17 cellular contexts compared by ENCODE assay signal in genomic region chr19:36092566-36092965, GRCh38. TPM values are rescaled to one million over a fixed set of nuclear protein-coding genes. Genes with fewer than 3 reads are reported as not detected.
"Had no signal": no experiment of that assay in that cellular context is flagged by ENCODE, and none has a peak within 500 bp of the region (broad histone marks: within the 10 kb centered on the region; RNA-seq: fewer than 3 reads in every experiment).

No MANE protein-coding gene starts in this region.

- H3K27me3 Mint-ChIP-seq: activated B cell treated with CpG ODN at 0.5 μM for 24 hours; stimulated activated naive CD8-positive, alpha-beta T cell treated with anti-CD3 and anti-CD28 coated beads, Interleukin-15, Interleukin-2, amounts not matched to agents 100 ng/mL and 50 ng/mL, for 24 hours; T-cell had no signal

- DNase-seq: activated B cell treated with CpG ODN at 0.5 μM for 24 hours, activated T-cell treated with anti-CD3 and anti-CD28 coated beads for 4 hours, cortex of kidney, endodermal cell, erythroblast, mesendoderm, nephron progenitor cell, sigmoid colon, T-cell had no signal

- H3K27ac ChIP-seq: sigmoid colon had no signal

- H3K27ac Mint-ChIP-seq: activated B cell treated with CpG ODN at 0.5 μM for 24 hours, endodermal cell, nephron progenitor cell had no signal

- FAIRE-seq: TTC549, urothelium cell line had no signal

- H3K27me3 ChIP-seq: sigmoid colon had no signal

- H3K36me3 ChIP-seq: sigmoid colon had no signal

- H3K36me3 Mint-ChIP-seq: T-cell had no signal

- H3K4me3 ChIP-seq: sigmoid colon had no signal

- H3K9me3 Mint-ChIP-seq: activated B cell treated with CpG ODN at 0.5 μM for 24 hours; endodermal cell; nephron progenitor cell; stimulated activated naive CD8-positive, alpha-beta T cell treated with anti-CD3 and anti-CD28 coated beads, Interleukin-15, Interleukin-2, amounts not matched to agents 100 ng/mL and 50 ng/mL, for 24 hours; T-cell had no signal

- H3K4me1 ChIP-seq: sigmoid colon had no signal

- H3K4me3 Mint-ChIP-seq: activated B cell treated with CpG ODN at 0.5 μM for 24 hours; endodermal cell; nephron progenitor cell; stimulated activated naive CD8-positive, alpha-beta T cell treated with anti-CD3 and anti-CD28 coated beads, Interleukin-15, Interleukin-2, amounts not matched to agents 100 ng/mL and 50 ng/mL, for 24 hours; T-cell had no signal

- H3K9me3 ChIP-seq: sigmoid colon had no signal

- H3K4me1 Mint-ChIP-seq: activated B cell treated with CpG ODN at 0.5 μM for 24 hours, endodermal cell, nephron progenitor cell had no signal

- ATAC-seq: T-cell had no signal

RNA-seq across cellular contexts. Expression of gene OVOL3, which starts 18.4 kb away (rescaled TPM):
- total RNA-seq: activated B cell treated with CpG ODN at 0.5 μM for 24 hours, cardiac septum, endodermal cell, kidney epithelial cell, liver, osteocyte, sigmoid colon, T-cell had no signal
- polyA plus RNA-seq: adipose tissue, liver, sigmoid colon had no signal
